Comparison of ENCODE assay signal across 17 cellular contexts in the genomic region with DNA sequence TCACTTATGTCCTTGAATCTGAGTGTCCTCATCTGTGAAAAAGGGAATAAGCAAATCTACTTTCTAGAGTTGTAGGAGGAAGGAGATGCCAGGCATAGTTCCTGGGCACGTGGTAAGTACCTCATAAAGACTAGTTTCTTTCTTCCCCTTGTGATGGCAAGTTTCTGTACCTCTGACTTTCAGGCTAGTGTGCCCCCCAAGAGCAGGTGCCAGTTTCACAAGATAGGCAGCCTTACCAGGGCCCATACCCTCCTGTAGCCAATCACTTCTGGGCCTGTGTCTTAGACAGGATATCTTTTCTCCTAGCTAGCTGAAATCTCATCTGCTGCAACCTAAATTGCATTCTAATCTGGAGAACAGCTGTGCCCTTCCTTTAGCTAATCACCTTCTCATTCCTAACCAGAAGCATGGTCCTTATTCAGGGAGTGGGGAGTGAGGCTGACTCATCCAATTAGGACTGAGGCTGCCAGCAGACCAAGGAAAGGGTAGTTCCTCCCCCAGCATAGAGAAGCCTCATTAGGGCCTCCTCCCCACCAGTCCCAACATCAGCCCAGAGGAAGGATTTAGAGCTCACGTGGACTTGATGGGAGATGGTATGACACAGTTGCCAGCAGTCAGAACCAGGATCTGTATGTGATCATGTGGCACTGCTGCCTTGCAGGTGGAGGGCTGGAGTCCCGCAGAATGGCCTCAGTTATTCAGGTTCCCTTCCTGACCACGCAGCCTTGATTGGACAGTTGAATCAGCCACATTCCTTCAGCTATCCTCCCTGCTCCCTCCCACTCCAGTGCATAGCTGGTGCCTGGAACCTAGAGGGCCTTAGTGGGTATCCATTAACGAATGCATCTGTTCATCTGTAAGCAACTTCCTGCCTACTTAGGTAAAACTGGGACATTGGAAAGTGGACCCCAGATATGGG. TPM values are rescaled to one million over a fixed set of nuclear protein-coding genes. Genes with fewer than 3 reads are reported as not detected.
DNase-seq lines count a peak whose midpoint lies in the region; ATAC-seq and TF ChIP-seq lines count a peak whose summit lies in the region.
"Had no signal": no experiment of that assay in that cellular context is flagged by ENCODE, and none has a peak within 500 bp of the region (broad histone marks: within the 10 kb centered on the region; RNA-seq: fewer than 3 reads in every experiment).

No MANE protein-coding gene starts in this region.

- peaks cover 56% of the 10 kb centered on the region for H3K4me1 Mint-ChIP-seq in activated B cell treated with CpG ODN at 0.5 μM for 24 hours
- peaks cover 51% of the 10 kb centered on the region for H3K4me1 Mint-ChIP-seq in nephron
- H3K4me1 Mint-ChIP-seq in MCF 10A (ENCODE audit: insufficient read depth, unreplicated experiment), result peaks cover 12% of the 10 kb centered on the region

- CTCF ChIA-PET in activated B cell treated with CpG ODN at 0.5 μM for 24 hours (lab: Charles Lee) (interaction anchor here (0.9 to 4.9 kb wide), 10 partner anchors 10 to 308 kb away, joined by 3 to 27 read pairs (median 4); no protein-coding TSS in a partner anchor), MCF 10A (lab: Yijun Ruan, JAX) (interaction anchor here (0.5 to 17.4 kb wide), 14 partner anchors 11 to 1316 kb away, joined by 3 to 393 read pairs (median 6); no protein-coding TSS in a partner anchor)

- H3K4me1 ChIP-seq in psoas muscle, result peaks cover 4% of the 10 kb centered on the region

- no TSS peak for BruUV-seq in MCF 10A (replicated peaks; lab: Mats Ljungman, UMichigan)

- ATAC-seq in activated B cell treated with CpG ODN at 0.5 μM for 24 hours (ENCODE audit: low read depth) (peak; percentile 51), psoas muscle (no peak), GM21576 (IDR thresholded peaks at IDR 0.05; ENCODE audit: unreplicated experiment) (no peak)
- ATAC-seq: gastroesophageal sphincter had no signal

- H3K36me3 Mint-ChIP-seq in activated B cell treated with CpG ODN at 0.5 μM for 24 hours (ENCODE audit: low read depth) (no peaks in the 10 kb centered on the region), nephron (ENCODE audit: low read depth) (no peaks in the 10 kb centered on the region), MCF 10A (ENCODE audit: insufficient read depth, unreplicated experiment) (no peaks in the 10 kb centered on the region)

- no peak overlapping the region for H3K27ac ChIP-seq in psoas muscle
- H3K27ac ChIP-seq: gastroesophageal sphincter, right atrium auricular region had no signal

- no peak overlapping the region for H3K4me3 ChIP-seq in psoas muscle
- H3K4me3 ChIP-seq: gastroesophageal sphincter, right atrium auricular region had no signal

- DNase-seq in D341Med (ENCODE audit: low spot score) (peak; percentile 75), NCI-H1694 (lab: John Stamatoyannopoulos, UW) (peak; percentile 24), activated B cell treated with CpG ODN at 0.5 μM for 24 hours (no peak), psoas muscle (no peak), AG08396 (ENCODE audit: low spot score) (no peak), MCF 10A (ENCODE audit: unreplicated experiment) (no peak)
- DNase-seq: activated CD4-positive, alpha-beta T cell treated with anti-CD3 and anti-CD28 coated beads for 4 hours; Calu3; mammary epithelial cell; NCI-H1092; SHP77 treated with DMSO at 0.1 percent for 48 hours; T-helper 2 cell had no signal

- H3K27ac Mint-ChIP-seq in activated B cell treated with CpG ODN at 0.5 μM for 24 hours, result peak overlapping the region; percentile 87
- H3K27ac Mint-ChIP-seq in nephron, result peak overlapping the region in 2 of 3 experiments; percentile 16 to 38
- no peak overlapping the region for H3K27ac Mint-ChIP-seq in MCF 10A (ENCODE audit: low read depth, unreplicated experiment)

- WGBS in psoas muscle, 3 donors, result 68 to 71% (median 69%) methylated on average over 5 of the region's 5 CpGs

- H3K9me3 Mint-ChIP-seq in activated B cell treated with CpG ODN at 0.5 μM for 24 hours, result no peaks in the 10 kb centered on the region
- H3K9me3 Mint-ChIP-seq in nephron, result no peaks in the 10 kb centered on the region
- no peaks in the 10 kb centered on the region for H3K9me3 Mint-ChIP-seq in MCF 10A (ENCODE audit: unreplicated experiment)

- POLR2A ChIA-PET in activated B cell treated with CpG ODN at 0.5 μM for 24 hours (lab: Charles Lee), result interaction anchor here (0.7 to 1.2 kb wide), 3 partner anchors 12 to 29 kb away, joined by 3 read pairs; a partner anchor contains a TSS
- POLR2A ChIA-PET in MCF 10A (lab: Yijun Ruan, JAX), result interaction anchor here (0.6 to 1.7 kb wide), 5 partner anchors 12 to 1646 kb away, joined by 3 to 6 read pairs (median 3); no protein-coding TSS in a partner anchor

- no peaks in the 10 kb centered on the region for H3K9me3 ChIP-seq in psoas muscle
- H3K9me3 ChIP-seq: gastroesophageal sphincter, right atrium auricular region had no signal

- peak overlapping the region; percentile 62 for H3K4me3 Mint-ChIP-seq in activated B cell treated with CpG ODN at 0.5 μM for 24 hours
- H3K4me3 Mint-ChIP-seq in nephron, result no peak overlapping the region
- no peak overlapping the region for H3K4me3 Mint-ChIP-seq in MCF 10A (ENCODE audit: unreplicated experiment)

- H3K27me3 Mint-ChIP-seq in activated B cell treated with CpG ODN at 0.5 μM for 24 hours, result peaks cover 9% of the 10 kb centered on the region
- peaks cover 37% of the 10 kb centered on the region for H3K27me3 Mint-ChIP-seq in nephron (ENCODE audit: low read depth)
- peaks cover 12% of the 10 kb centered on the region for H3K27me3 Mint-ChIP-seq in MCF 10A (ENCODE audit: insufficient read depth, unreplicated experiment)

- intact Hi-C loops in activated B cell treated with CpG ODN at 0.5 μM for 24 hours (cut with micrococcal nuclease) (no loop called here), psoas muscle (cut with DNase I) (loop anchor here in 1 of 2 donors (5.0 kb wide), 1 partner anchor 173 kb away; no protein-coding TSS in a partner anchor), MCF 10A (cut with micrococcal nuclease) (no loop called here)

- TF ChIP-seq CTCF in activated B cell treated with CpG ODN at 0.5 μM for 24 hours (IDR thresholded peaks at IDR 0.05) (no peak), nephron (IDR thresholded peaks at IDR 0.05; ENCODE audit: unreplicated experiment in 3 of 3) (no peak), psoas muscle (IDR thresholded peaks at IDR 0.05) (no peak), MCF 10A (IDR thresholded peaks at IDR 0.05; ENCODE audit: unreplicated experiment) (no peak)

- no peaks in the 10 kb centered on the region for H3K36me3 ChIP-seq in psoas muscle (ENCODE audit: insufficient read depth in 1 of 2, low read depth in 1 of 2)
- H3K36me3 ChIP-seq: gastroesophageal sphincter, right atrium auricular region had no signal

- H3K27me3 ChIP-seq in psoas muscle (ENCODE audit: insufficient read depth in 3 of 3, low read length in 2 of 3), result peaks cover 0 to 33% (median 7%) of the 10 kb centered on the region in 3 donors

RNA-seq across cellular contexts. Expression of a gene that starts 7.9 kb away (rescaled TPM):
- total RNA-seq in activated B cell treated with CpG ODN at 0.5 μM for 24 hours (0.07 TPM in 1 of 2 replicates, not detected in the other), psoas muscle (not detected), MCF 10A (2022) (not detected in 2 replicates)
- under 1 TPM; 0.01 to 0.24 (median 0.03) TPM for polyA plus RNA-seq in psoas muscle
- total RNA-seq: Calu3, mammary epithelial cell had no signal
- polyA plus RNA-seq: aorta, mammary epithelial cell had no signal

RNA-seq across cellular contexts. Expression of a gene that starts 27.3 kb away (rescaled TPM):
- total RNA-seq in activated B cell treated with CpG ODN at 0.5 μM for 24 hours, result 26.1 and 26.2 TPM in 2 replicates
- total RNA-seq in psoas muscle, result 1 to 10 TPM in 3 of 4 donors, under 1 TPM in 1; 0.55 to 1.3 (median 1.2) TPM
- polyA plus RNA-seq in psoas muscle, result under 1 TPM; 0.20 to 0.48 (median 0.22) TPM
- 2.8 and 6.0 TPM in 2 replicates for total RNA-seq in MCF 10A (2022)

Comparison
In these comparisons a context has a peak if more than half of its experiments do, and no peak if none do; other contexts are left out.
1. DNase-seq: peak in D341Med (single experiment) and NCI-H1694 (single experiment); none in activated B cell treated with CpG ODN at 0.5 μM for 24 hours (single experiment), psoas muscle (0 of 2), AG08396 (single experiment) and MCF 10A (single experiment).